Comparison of ENCODE assay signal across 8 cellular contexts in genomic region chr2:172484253-172484652, GRCh38. TPM values are rescaled to one million over a fixed set of nuclear protein-coding genes. Genes with fewer than 3 reads are reported as not detected.
DNase-seq lines count a peak whose midpoint lies in the region; ATAC-seq, FAIRE-seq and TF ChIP-seq lines count a peak whose summit lies in the region.

No MANE protein-coding gene starts in this region.

- no peaks in the 10 kb centered on the region for H3K79me2 ChIP-seq in OCI-LY3 (ENCODE audit: low read length)

- H3K4me1 ChIP-seq in OCI-LY3 (ENCODE audit: low read length): peaks cover 9% of the 10 kb centered on the region

- ATAC-seq in GM21529 (IDR thresholded peaks at IDR 0.05; ENCODE audit: unreplicated experiment): no peak

- no peak overlapping the region for H2AFZ ChIP-seq in OCI-LY3 (ENCODE audit: low read depth, low read length)

- H3K36me3 ChIP-seq in OCI-LY3 (replicated peaks; ENCODE audit: low read depth, low read length): no peaks in the 10 kb centered on the region

- no peaks in the 10 kb centered on the region for H3K27me3 ChIP-seq in OCI-LY3 (ENCODE audit: low read depth, low read length)

- no peaks in the 10 kb centered on the region for H3K9me3 ChIP-seq in OCI-LY3 (ENCODE audit: insufficient read depth, low read length)

- no peak overlapping the region for H3K9ac ChIP-seq in OCI-LY3 (ENCODE audit: low read length)

- H3K27ac ChIP-seq in 22Rv1 (no peak overlapping the region), OCI-LY3 (ENCODE audit: low read length) (no peak overlapping the region)

- H3K4me3 ChIP-seq in OCI-LY3 (ENCODE audit: low read length) (no peak overlapping the region), epithelial cell of proximal tubule (ENCODE audit: low read depth, low read length) (no peak overlapping the region)

- TF ChIP-seq CTCF in 22Rv1 (IDR thresholded peaks at IDR 0.05) (peak; percentile 26), OCI-LY3 (IDR thresholded peaks at IDR 0.05; ENCODE audit: low read depth, low read length) (peak; percentile 48), epithelial cell of proximal tubule (conservative IDR thresholded peaks at IDR 0.05; ENCODE audit: low read depth, low read length) (peak; percentile 49)

- DNase-seq in EH (ENCODE audit: low read depth) (peak; percentile 41), epithelial cell of proximal tubule (ENCODE audit: low read depth) (no peak), cerebellar nuclear complex (lab: John Stamatoyannopoulos, UW) (no peak), RCC 7860 (ENCODE audit: low spot score) (no peak), T-helper 9 cell (no peak)

- no peak for FAIRE-seq in RCC 7860 (lab: Jason Lieb, UNC)

- H3K4me2 ChIP-seq in OCI-LY3 (ENCODE audit: low read length): no peak overlapping the region

- no peaks in the 10 kb centered on the region for H4K20me1 ChIP-seq in OCI-LY3 (ENCODE audit: insufficient read depth, low read length)

RNA-seq across cellular contexts. Expression of gene ITGA6, which starts 56.9 kb away (rescaled TPM):
- total RNA-seq in epithelial cell of proximal tubule: 87.0 and 100 TPM in 2 replicates
